8 cellular contexts compared by ENCODE assay signal in genomic region chr3:62529230-62529629, GRCh38.
DNase-seq lines count a peak whose midpoint lies in the region; ATAC-seq, FAIRE-seq and TF ChIP-seq lines count a peak whose summit lies in the region.

No MANE protein-coding gene starts in this region.

- DNase-seq in Caki2 (ENCODE audit: low read depth) (peak; percentile 1), KBM-7 (peak; percentile 18), K562 (ENCODE audit: extremely low read depth in 1 of 4, low spot score in 3 of 4) (peak; percentile 3 to 24 (median 7)), kidney epithelial cell (ENCODE audit: low read depth) (peak; percentile 16), 8988T (no peak), vagina (ENCODE audit: extremely low spot score in 2 of 2) (no peak)
- DNase-seq in activated CD4-positive, CD25-positive, alpha-beta regulatory T cell treated with anti-CD3 and anti-CD28 coated beads, Interleukin-2, amount 50 U/mL, for 72 hours, result no peak

- H3K4me3 ChIP-seq in K562, result no peak overlapping the region
- H3K4me3 ChIP-seq in kidney epithelial cell (ENCODE audit: low read depth, low read length), result no peak overlapping the region
- no peak overlapping the region for H3K4me3 ChIP-seq in vagina

- H3K9me1 ChIP-seq in K562 (ENCODE audit: control insufficient read depth, insufficient read depth, low read length), result no peaks in the 10 kb centered on the region

- no peaks in the 10 kb centered on the region for H3K27me3 ChIP-seq in K562 (ENCODE audit: control insufficient read depth in 2 of 2, insufficient read depth in 2 of 2, low read length in 2 of 2)
- H3K27me3 ChIP-seq in kidney epithelial cell (ENCODE audit: control insufficient read depth, insufficient read depth, low read length), result no peaks in the 10 kb centered on the region
- H3K27me3 ChIP-seq in vagina, result no peaks in the 10 kb centered on the region

- H2AFZ ChIP-seq in K562 (ENCODE audit: low read depth, low read length), result no peak overlapping the region

- H3K4me1 ChIP-seq in K562 (replicated peaks in 1 of 2; ENCODE audit: control insufficient read depth in 2 of 2, insufficient read depth in 2 of 2, low read length in 2 of 2), result no peaks in the 10 kb centered on the region
- no peaks in the 10 kb centered on the region for H3K4me1 ChIP-seq in vagina

- 0% methylated on average over 4 of the region's 4 CpGs for WGBS in K562 (ENCODE audit: insufficient coverage, low coverage, missing lambda C conversion rate)

- intact Hi-C loops in K562 (cut with micrococcal nuclease), result no loop called here
- intact Hi-C loops in vagina (cut with DNase I), result no loop called here

- H3K9ac ChIP-seq in K562 (ENCODE audit: insufficient read depth in 1 of 2, low read depth in 2 of 2, low read length in 2 of 2), result no peak overlapping the region

- TF ChIP-seq RAD21 in K562 (CRISPR knock-in tag; conservative IDR thresholded peaks at IDR 0.05 in 1 of 2, IDR thresholded peaks at IDR 0.05 in 1 of 2), result no peak

- no peak for TF ChIP-seq CTCF in K562 (IDR thresholded peaks at IDR 0.05 in 2 of 3, conservative IDR thresholded peaks at IDR 0.05 in 1 of 3; ENCODE audit: insufficient read depth in 2 of 3, low read depth in 1 of 3, low read length in 3 of 3)
- no peak for TF ChIP-seq CTCF in kidney epithelial cell (IDR thresholded peaks at IDR 0.05; ENCODE audit: insufficient read depth, low read length, poor library complexity, severe bottlenecking)
- no peak for TF ChIP-seq CTCF in vagina (IDR thresholded peaks at IDR 0.05)

- H3K27ac ChIP-seq in K562 (ENCODE audit: extremely low read depth, low read depth, low read length), result no peak overlapping the region
- H3K27ac ChIP-seq in vagina, result no peak overlapping the region

- CTCF ChIA-PET in K562 (lab: Yijun Ruan, JAX; ENCODE audit: low intra/inter-chr PET ratio), result no interaction called here

- FAIRE-seq in K562 (lab: Jason Lieb, UNC), result peak; percentile 57

- POLR2A ChIA-PET in K562 (lab: Yijun Ruan, JAX), result no interaction called here

- no peaks in the 10 kb centered on the region for H4K20me1 ChIP-seq in K562 (replicated peaks; ENCODE audit: control insufficient read depth, insufficient read depth, low read length)

- H3K4me2 ChIP-seq in K562 (ENCODE audit: insufficient read depth, low read length), result no peak overlapping the region

- no peaks in the 10 kb centered on the region for H3K79me2 ChIP-seq in K562 (ENCODE audit: control insufficient read depth, insufficient read depth, low read length)

- H3K9me3 ChIP-seq in K562 (replicated peaks; ENCODE audit: control insufficient read depth, insufficient read depth, low read depth, low read length) (no peaks in the 10 kb centered on the region), vagina (no peaks in the 10 kb centered on the region)

- in situ Hi-C loops in Caki2 (cut with HindIII; ENCODE audit: low pct_unique_long_range_greater_than_20kb, low sequenced_read_pairs) (no loop called here), KBM-7 (cut with MboI; ENCODE audit: low pct_unique_long_range_greater_than_20kb, low sequenced_read_pairs) (no loop called here), K562 (cut with MboI) (no loop called here)

- TF ChIP-seq POLR2A in K562 (conservative IDR thresholded peaks at IDR 0.05), result no peak
- no peak for TF ChIP-seq POLR2A in vagina (IDR thresholded peaks at IDR 0.05)

- no TSS peak for BruUV-seq in K562 (replicated peaks; lab: Mats Ljungman, UMichigan)

- no peak for TF ChIP-seq EP300 in K562 (IDR thresholded peaks at IDR 0.05; ENCODE audit: low read length)

- ATAC-seq in K562, result no peak
- ATAC-seq in HG02623 (IDR thresholded peaks at IDR 0.05; ENCODE audit: unreplicated experiment), result no peak

- no peaks in the 10 kb centered on the region for H3K36me3 ChIP-seq in K562 (ENCODE audit: control insufficient read depth, insufficient read depth, low read length)
- no peaks in the 10 kb centered on the region for H3K36me3 ChIP-seq in kidney epithelial cell (ENCODE audit: control insufficient read depth, insufficient read depth, low read length)
- H3K36me3 ChIP-seq in vagina, result no peaks in the 10 kb centered on the region

TF ChIP-seq in K562, 482 proteins besides CTCF, POLR2A, EP300 and RAD21:
- TF ChIP-seq THRA (IDR thresholded peaks at IDR 0.05) (no peak), DPF2 (IDR thresholded peaks at IDR 0.05) (no peak), MIER1 (IDR thresholded peaks at IDR 0.05; ENCODE audit: low read depth) (peak; percentile 85), EHMT2 (IDR thresholded peaks at IDR 0.05) (peak; percentile 93), ZBTB11 (CRISPR knock-in tag; IDR thresholded peaks at IDR 0.05) (peak in 1 of 3 experiments; percentile 51; a peak in 1 of 6 replicates), REST (CRISPR knock-in tag; IDR thresholded peaks at IDR 0.05; ENCODE audit: low read depth) (peak; percentile 91)

Comparison
In these comparisons a context has a peak if more than half of its experiments do, and no peak if none do; other contexts are left out.
1. DNase-seq: peak in Caki2 (single experiment), KBM-7 (single experiment), K562 (4 of 4) and kidney epithelial cell (single experiment); none in activated CD4-positive, CD25-positive, alpha-beta regulatory T cell treated with anti-CD3 and anti-CD28 coated beads, Interleukin-2, amount 50 U/mL, for 72 hours (single experiment), 8988T (single experiment) and vagina (0 of 2).